Comparison of ENCODE assay signal across 2 cellular contexts in genomic region chr7:30134011-30134410, GRCh38.
TF ChIP-seq lines count a peak whose summit lies in the region.

No MANE protein-coding gene starts in this region.

TF ChIP-seq in SK-N-SH, 30 proteins besides CTCF, POLR2A, EP300 and RAD21 (continued from another document):
- TF ChIP-seq USF1 (IDR thresholded peaks at IDR 0.05; ENCODE audit: borderline replicate concordance, low read depth) (no peak), ZBTB33 (IDR thresholded peaks at IDR 0.05; ENCODE audit: borderline replicate concordance, low read depth) (no peak), SMC3 (IDR thresholded peaks at IDR 0.05; ENCODE audit: low read depth, low read length) (no peak), GATA2 (CRISPR knock-in tag; IDR thresholded peaks at IDR 0.05) (no peak), REST (IDR thresholded peaks at IDR 0.05; ENCODE audit: low read depth, low read length) (no peak), IRF3 (IDR thresholded peaks at IDR 0.05; ENCODE audit: low read depth, low read length) (no peak), TAF1 (IDR thresholded peaks at IDR 0.05; ENCODE audit: borderline replicate concordance, low read depth, low read length) (no peak)

TF ChIP-seq in SK-N-SH treated with all-trans-retinoic acid at 6 μM for 48 hours, 23 proteins besides CTCF, POLR2A, EP300 and RAD21 (continued from another document):
- TF ChIP-seq CSRNP3 (CRISPR knock-in tag; IDR thresholded peaks at IDR 0.05): no peak
- no peak for TF ChIP-seq TSHZ2 (CRISPR knock-in tag; IDR thresholded peaks at IDR 0.05)
- TF ChIP-seq ZFP3 (CRISPR knock-in tag; IDR thresholded peaks at IDR 0.05): no peak
